Comparison of ENCODE assay signal across 8 cellular contexts in the genomic region with DNA sequence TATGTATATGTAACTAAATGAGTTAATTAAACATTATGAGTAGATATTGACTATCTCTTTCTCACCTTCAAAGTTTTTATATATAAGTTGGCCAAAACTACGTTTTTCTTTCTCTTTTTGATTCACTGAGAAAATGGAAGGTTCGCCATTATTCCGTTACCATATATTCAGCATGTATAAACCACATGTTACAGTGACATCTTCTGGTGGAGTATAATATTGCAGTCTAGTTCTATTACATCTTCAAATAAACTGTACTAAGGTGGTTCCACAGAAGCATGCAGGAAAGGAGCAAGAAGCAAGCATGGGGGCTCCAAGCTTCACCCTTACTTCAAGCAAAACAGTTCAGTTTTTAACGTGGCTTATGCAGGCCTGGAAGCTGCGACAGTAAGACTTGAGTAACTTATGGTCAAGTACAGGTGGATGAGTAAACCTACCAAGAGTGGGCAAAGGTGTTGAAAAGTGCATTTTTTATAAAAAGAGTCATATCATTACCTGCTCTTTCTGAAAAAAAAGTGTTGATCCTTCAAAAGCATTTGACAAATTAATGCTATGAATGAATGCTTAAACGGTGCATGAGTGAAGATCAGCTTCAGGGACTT.
A peak's percentile ranks its signal among the peaks of the same experiment; 100 is the strongest.
DNase-seq lines count a peak whose midpoint lies in the region; ATAC-seq, FAIRE-seq and TF ChIP-seq lines count a peak whose summit lies in the region.

No MANE protein-coding gene starts in this region.

- TF ChIP-seq EP300 in sigmoid colon (IDR thresholded peaks at IDR 0.05) = no peak

- H3K9me3 Mint-ChIP-seq in WTC11 = peaks cover 7% of the 10 kb centered on the region

- no peaks in the 10 kb centered on the region for H3K9me3 ChIP-seq in cardiac muscle cell (ENCODE audit: low read depth)
- no peaks in the 10 kb centered on the region for H3K9me3 ChIP-seq in sigmoid colon

- H3K27me3 ChIP-seq in cardiac muscle cell (no peaks in the 10 kb centered on the region), sigmoid colon (no peaks in the 10 kb centered on the region)

- H3K27ac ChIP-seq in cardiac muscle cell (no peak overlapping the region), sigmoid colon (no peak overlapping the region)

- 15 to 18% methylated on average over 6 of the region's 6 CpGs for WGBS in sigmoid colon, 2 donors

- no peak overlapping the region for H3K4me3 ChIP-seq in GM12865 (ENCODE audit: low read depth, low read length)
- H3K4me3 ChIP-seq in cardiac muscle cell = no peak overlapping the region
- no peak overlapping the region for H3K4me3 ChIP-seq in sigmoid colon

- ATAC-seq in HG02885 (IDR thresholded peaks at IDR 0.05; ENCODE audit: poor library complexity, unreplicated experiment) = peak; percentile 88
- peak; percentile 46; the same call in 1 of the 2 replicates for ATAC-seq in WTC11
- ATAC-seq in GM19452 (IDR thresholded peaks at IDR 0.05; ENCODE audit: unreplicated experiment) = no peak

- H3K36me3 Mint-ChIP-seq in WTC11 = peaks cover 4% of the 10 kb centered on the region; the same call in 1 of the 2 replicates

- no peaks in the 10 kb centered on the region for H3K4me1 ChIP-seq in cardiac muscle cell (ENCODE audit: low read depth)
- H3K4me1 ChIP-seq in sigmoid colon = no peaks in the 10 kb centered on the region

- H3K4me3 Mint-ChIP-seq in WTC11 = no peak overlapping the region

- DNase-seq in GM12865 (ENCODE audit: low read depth) (peak; percentile 80), NCI-H2107 (lab: John Stamatoyannopoulos, UW) (peak; percentile 7), WTC11 (ENCODE audit: low spot score) (no peak), cardiac muscle cell (ENCODE audit: low read depth in 1 of 2, low spot score in 1 of 2) (peak; percentile 77 to 88), sigmoid colon (no peak)

- POLR2A ChIA-PET in WTC11 (lab: Charles Lee) = no interaction called here

- no peak overlapping the region for H3K27ac Mint-ChIP-seq in WTC11

- intact Hi-C loops in sigmoid colon (cut with DNase I) = loop anchor here (2.0 kb wide), 1 partner anchor 1113 kb away; no protein-coding TSS in a partner anchor

- no peaks in the 10 kb centered on the region for H3K27me3 Mint-ChIP-seq in WTC11 (ENCODE audit: low read depth)

- CTCF ChIA-PET in WTC11 (lab: Charles Lee) = no interaction called here

- TF ChIP-seq CTCF in GM12865 (IDR thresholded peaks at IDR 0.05; ENCODE audit: insufficient read depth, low read depth, low read length, missing control alignments) = peak; percentile 52
- TF ChIP-seq CTCF in WTC11 (IDR thresholded peaks at IDR 0.05) = peak; percentile 44; the same call in 1 of the 2 replicates
- peak; percentile 67 for TF ChIP-seq CTCF in cardiac muscle cell (IDR thresholded peaks at IDR 0.05; ENCODE audit: low read depth, low read length)
- TF ChIP-seq CTCF in sigmoid colon (IDR thresholded peaks at IDR 0.05) = peak; percentile 21 to 76 (median 64)

- peak; percentile 98 for FAIRE-seq in A204.1 (lab: Jason Lieb, UNC)

- H3K4me1 Mint-ChIP-seq in WTC11 = no peaks in the 10 kb centered on the region

- no peaks in the 10 kb centered on the region for H3K36me3 ChIP-seq in cardiac muscle cell
- no peaks in the 10 kb centered on the region for H3K36me3 ChIP-seq in sigmoid colon

- no peak for TF ChIP-seq POLR2A in sigmoid colon (IDR thresholded peaks at IDR 0.05)

TF ChIP-seq in WTC11, 78 proteins besides CTCF, POLR2A, EP300 and RAD21:
- TF ChIP-seq, protein P1, sequence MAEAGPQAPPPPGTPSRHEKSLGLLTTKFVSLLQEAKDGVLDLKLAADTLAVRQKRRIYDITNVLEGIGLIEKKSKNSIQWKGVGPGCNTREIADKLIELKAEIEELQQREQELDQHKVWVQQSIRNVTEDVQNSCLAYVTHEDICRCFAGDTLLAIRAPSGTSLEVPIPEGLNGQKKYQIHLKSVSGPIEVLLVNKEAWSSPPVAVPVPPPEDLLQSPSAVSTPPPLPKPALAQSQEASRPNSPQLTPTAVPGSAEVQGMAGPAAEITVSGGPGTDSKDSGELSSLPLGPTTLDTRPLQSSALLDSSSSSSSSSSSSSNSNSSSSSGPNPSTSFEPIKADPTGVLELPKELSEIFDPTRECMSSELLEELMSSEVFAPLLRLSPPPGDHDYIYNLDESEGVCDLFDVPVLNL (CRISPR knock-in tag; IDR thresholded peaks at IDR 0.05; ENCODE audit: borderline replicate concordance, low read depth) = no peak
- TF ChIP-seq JAZF1 (CRISPR knock-in tag; IDR thresholded peaks at IDR 0.05) = no peak
- no peak for TF ChIP-seq CREM (CRISPR knock-in tag; IDR thresholded peaks at IDR 0.05)
- no peak for TF ChIP-seq CBFB (CRISPR knock-in tag; IDR thresholded peaks at IDR 0.05; ENCODE audit: low read depth)

Comparison
In these comparisons a context has a peak if more than half of its experiments do, and no peak if none do; other contexts are left out.
1. DNase-seq: peak in GM12865 (single experiment), NCI-H2107 (single experiment) and cardiac muscle cell (2 of 2); none in WTC11 (single experiment) and sigmoid colon (single experiment).
2. Peak in every context shown above with its lines, with median percentiles within 50 percentile points of each other: CTCF ChIP-seq.